11 cellular contexts compared by ENCODE assay signal in the genomic region with DNA sequence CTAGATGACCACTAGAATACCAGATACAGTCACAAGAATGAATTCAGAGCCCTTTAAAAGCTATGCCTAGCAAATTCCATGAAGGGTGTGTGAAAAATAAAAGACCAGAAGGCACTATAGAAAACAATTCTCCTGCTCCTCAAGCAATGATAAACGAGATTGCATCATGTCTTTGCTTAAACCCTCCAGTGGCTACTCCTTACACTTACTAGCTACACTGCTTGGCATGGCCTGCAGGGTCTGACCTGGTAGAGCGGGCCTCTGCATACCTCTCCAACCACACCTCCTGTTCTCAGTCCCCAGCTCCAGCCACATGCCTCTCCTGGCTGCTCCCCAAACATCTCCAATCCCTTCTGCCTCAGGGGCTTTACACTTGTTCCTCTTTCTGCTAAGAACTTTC. TPM values are rescaled to one million over a fixed set of nuclear protein-coding genes. Genes with fewer than 3 reads are reported as not detected.
A peak's percentile ranks its signal among the peaks of the same experiment; 100 is the strongest.
DNase-seq lines count a peak whose midpoint lies in the region; ATAC-seq and TF ChIP-seq lines count a peak whose summit lies in the region.
"Had no signal": no experiment of that assay in that cellular context is flagged by ENCODE, and none has a peak within 500 bp of the region (broad histone marks: within the 10 kb centered on the region; RNA-seq: fewer than 3 reads in every experiment).

No MANE protein-coding gene starts in this region.

- H3K4me1 Mint-ChIP-seq in CD8-positive, alpha-beta T cell (ENCODE audit: low read depth): no peaks in the 10 kb centered on the region

- peak; percentile 16; the same call in 1 of the 2 replicates for TF ChIP-seq CTCF in HEK293 (tag by site-specific recombination; IDR thresholded peaks at IDR 0.05)
- TF ChIP-seq CTCF in foreskin keratinocyte (conservative IDR thresholded peaks at IDR 0.05): no peak
- TF ChIP-seq CTCF in CD8-positive, alpha-beta T cell (IDR thresholded peaks at IDR 0.05): no peak

- ATAC-seq in foreskin keratinocyte: peak; percentile 56
- no peak for ATAC-seq in CD8-positive, alpha-beta T cell
- no peak for ATAC-seq in HG02885 (IDR thresholded peaks at IDR 0.05; ENCODE audit: poor library complexity, unreplicated experiment)

- POLR2A ChIA-PET in HEK293 (lab: Yijun Ruan, JAX): interaction anchor here (0.5 to 3.0 kb wide), 2 partner anchors 11 to 344 kb away, joined by 3 to 24 read pairs; partner anchors contain the start of genes CREG1 and POU2F1
- POLR2A ChIA-PET in CD8-positive, alpha-beta T cell (lab: Charles Lee): interaction anchor here (1.0 to 1.6 kb wide), 2 partner anchors 58 to 166 kb away, joined by 3 to 4 read pairs; no protein-coding TSS in a partner anchor

- H3K9me3 Mint-ChIP-seq in CD8-positive, alpha-beta T cell: no peaks in the 10 kb centered on the region
- H3K9me3 Mint-ChIP-seq: naive B cell had no signal

- no peak overlapping the region for H3K4me3 Mint-ChIP-seq in CD8-positive, alpha-beta T cell
- H3K4me3 Mint-ChIP-seq: naive B cell had no signal

- H3K36me3 Mint-ChIP-seq in CD8-positive, alpha-beta T cell: no peaks in the 10 kb centered on the region
- H3K36me3 Mint-ChIP-seq: naive B cell had no signal

- H3K27ac ChIP-seq in BLaER1 (0 out of 2 replicates have a peak overlapping the region, but pooled peaks have one; percentile 36), HEK293 (ENCODE audit: extremely low read depth, low read depth, low read length) (no peak overlapping the region; the same call in 1 of the 2 replicates), foreskin keratinocyte (no peak overlapping the region)
- H3K27ac ChIP-seq in CD8-positive, alpha-beta T cell (ENCODE audit: low read depth, low read length): no peak overlapping the region
- H3K27ac ChIP-seq: C4-2B had no signal

- H3K9me3 ChIP-seq in BLaER1: no peaks in the 10 kb centered on the region
- no peaks in the 10 kb centered on the region for H3K9me3 ChIP-seq in HEK293 (ENCODE audit: control insufficient read depth, insufficient read depth, low read depth, low read length)
- no peaks in the 10 kb centered on the region for H3K9me3 ChIP-seq in CD8-positive, alpha-beta T cell (ENCODE audit: low read length)

- H3K27me3 Mint-ChIP-seq in CD8-positive, alpha-beta T cell (ENCODE audit: low read depth): no peaks in the 10 kb centered on the region

- CTCF ChIA-PET in HEK293 (lab: Yijun Ruan, JAX): interaction anchor here (0.5 to 5.0 kb wide), 10 partner anchors 8 to 621 kb away, joined by 3 to 24 read pairs (median 4); partner anchors contain the start of gene CREG1
- CTCF ChIA-PET in CD8-positive, alpha-beta T cell (lab: Charles Lee): interaction anchor here (1.0 to 2.8 kb wide), 8 partner anchors 9 to 296 kb away, joined by 3 to 19 read pairs (median 4); partner anchors contain the start of genes CD247 and CREG1

- H3K4me3 ChIP-seq in BLaER1 (no peak overlapping the region), HEK293 (ENCODE audit: low read depth, low read length) (no peak overlapping the region)
- H3K4me3 ChIP-seq in CD8-positive, alpha-beta T cell (ENCODE audit: low read depth, low read length): no peak overlapping the region

- H3K27me3 ChIP-seq in BLaER1 (no peaks in the 10 kb centered on the region), foreskin keratinocyte (no peaks in the 10 kb centered on the region)
- H3K27me3 ChIP-seq in CD8-positive, alpha-beta T cell (ENCODE audit: insufficient read depth, low read length): no peaks in the 10 kb centered on the region

- H3K36me3 ChIP-seq in BLaER1 (no peaks in the 10 kb centered on the region), HEK293 (ENCODE audit: control insufficient read depth in 2 of 2, insufficient read depth in 1 of 2, low read length in 2 of 2) (no peaks in the 10 kb centered on the region)
- H3K36me3 ChIP-seq in CD8-positive, alpha-beta T cell (ENCODE audit: insufficient read depth, low read length): no peaks in the 10 kb centered on the region

- peaks cover 44% of the 10 kb centered on the region for H3K4me1 ChIP-seq in BLaER1
- peaks cover 8% of the 10 kb centered on the region; the same call in 1 of the 2 replicates for H3K4me1 ChIP-seq in HEK293 (ENCODE audit: control insufficient read depth, insufficient read depth, low read length)
- no peaks in the 10 kb centered on the region for H3K4me1 ChIP-seq in foreskin keratinocyte
- H3K4me1 ChIP-seq in CD8-positive, alpha-beta T cell (ENCODE audit: insufficient read depth, low read length): no peaks in the 10 kb centered on the region

- intact Hi-C loops in CD8-positive, alpha-beta T cell (cut with DNase I, micrococcal nuclease): no loop called here
- intact Hi-C loops in posterior cingulate gyrus (cut with DNase I): no loop called here

- peak overlapping the region; percentile 22; the same call in 1 of the 2 replicates for H3K4me2 ChIP-seq in BLaER1

- H4K20me1 ChIP-seq in BLaER1: no peaks in the 10 kb centered on the region

- H3K27ac Mint-ChIP-seq in CD8-positive, alpha-beta T cell: no peak overlapping the region

- no peak overlapping the region for H3K9ac ChIP-seq in BLaER1

- DNase-seq in RKO (ENCODE audit: low spot score) (peak; percentile 36), foreskin keratinocyte (peak in 1 of 2 donors; percentile 35), posterior cingulate gyrus (no peak), NCI-H526 treated with DMSO at 0.1 percent for 48 hours (lab: John Stamatoyannopoulos, UW) (no peak)
- no peak for DNase-seq in CD8-positive, alpha-beta T cell
- DNase-seq: naive B cell had no signal

TF ChIP-seq in HEK293, 187 proteins besides CTCF, POLR2A, EP300 and RAD21 (continues in another document):
- TF ChIP-seq ZNF398 (tag by site-specific recombination; IDR thresholded peaks at IDR 0.05): no peak
- no peak for TF ChIP-seq ZNF184 (tag by site-specific recombination; IDR thresholded peaks at IDR 0.05)
- TF ChIP-seq ZNF366 (tag by site-specific recombination; conservative IDR thresholded peaks at IDR 0.05): no peak
- no peak for TF ChIP-seq ZNF791 (tag by site-specific recombination; IDR thresholded peaks at IDR 0.05)
- TF ChIP-seq HIC1 (tag by site-specific recombination; IDR thresholded peaks at IDR 0.05): no peak
- TF ChIP-seq ZBTB20 (tag by site-specific recombination; IDR thresholded peaks at IDR 0.05): peak; percentile 16; the same call in 1 of the 2 replicates
- TF ChIP-seq ATF2 (tag by site-specific recombination; IDR thresholded peaks at IDR 0.05; ENCODE audit: low read depth): 0 out of 2 replicates have a peak, but pooled peaks have one; percentile 32
- TF ChIP-seq GLI4 (tag by site-specific recombination; IDR thresholded peaks at IDR 0.05): no peak

RNA-seq across cellular contexts. Expression of gene CREG1, which starts 11.0 kb away (rescaled TPM):
- total RNA-seq in foreskin keratinocyte: 15.7 and 19.9 TPM in 2 replicates
- polyA plus RNA-seq in foreskin keratinocyte: 12.8 and 19.1 TPM in 2 replicates
- 1 to 10 TPM; 9.3 to 9.8 TPM for total RNA-seq in CD8-positive, alpha-beta T cell

RNA-seq across cellular contexts. Expression of gene CD247, which starts 46.3 kb away (rescaled TPM):
- total RNA-seq in foreskin keratinocyte: 0.14 TPM in 1 of 2 replicates, not detected in the other
- polyA plus RNA-seq in foreskin keratinocyte: not detected in 2 replicates
- 100 to 1,000 TPM; 327 to 331 TPM for total RNA-seq in CD8-positive, alpha-beta T cell
- total RNA-seq: HT-29 had no signal

Comparison
In these comparisons a context has a peak if more than half of its experiments do, and no peak if none do; other contexts are left out.
1. RNA of gene CD247, which starts 46.3 kb away (total RNA-seq): 327 to 331 TPM in CD8-positive, alpha-beta T cell; 0.14 TPM in foreskin keratinocyte; every median in the first group is over 100 times any median in the second.